ENCODE assay signal across 17 cellular contexts in genomic region chr9:109161471-109161870, GRCh38.
A peak's percentile ranks its signal among the peaks of the same experiment; 100 is the strongest.
DNase-seq lines count a peak whose midpoint lies in the region.
"Had no signal": no experiment of that assay in that cellular context is flagged by ENCODE, and none has a peak within 500 bp of the region (broad histone marks: within the 10 kb centered on the region; RNA-seq: fewer than 3 reads in every experiment).

No MANE protein-coding gene starts in this region.

- H3K27me3 ChIP-seq in BLaER1 treated with 17β-estradiol and CSF1 and Interleukin-3, amounts not matched to agents 10 nM and 100 nM = no peaks in the 10 kb centered on the region

- no peaks in the 10 kb centered on the region for H4K20me1 ChIP-seq in BLaER1 treated with 17β-estradiol and CSF1 and Interleukin-3, amounts not matched to agents 10 nM and 100 nM

- no peak overlapping the region for H3K9ac ChIP-seq in BLaER1 treated with 17β-estradiol and CSF1 and Interleukin-3, amounts not matched to agents 10 nM and 100 nM

- no peak overlapping the region for H3K27ac ChIP-seq in BLaER1 treated with 17β-estradiol and CSF1 and Interleukin-3, amounts not matched to agents 10 nM and 100 nM
- H3K27ac ChIP-seq: A549 had no signal

- DNase-seq in DMS79 treated with DMSO at 0.1 percent for 48 hours (lab: John Stamatoyannopoulos, UW) (peak; percentile 36), NOMO-1 treated with DMSO at 0.1 percent for 48 hours (lab: John Stamatoyannopoulos, UW; ENCODE audit: unreplicated experiment) (peak; percentile 34), ecto neural progenitor cell (ENCODE audit: low spot score) (peak; percentile 7), NCI-H187 treated with DMSO at 0.1 percent for 48 hours (lab: John Stamatoyannopoulos, UW) (no peak), SIG-M5 treated with dmso at 0.1 percent for 504 hours (lab: John Stamatoyannopoulos, UW; ENCODE audit: unreplicated experiment) (no peak), AML-193 (lab: John Stamatoyannopoulos, UW) (no peak), cerebellar cortex (ENCODE audit: low spot score) (no peak)
- DNase-seq: C1 segment of cervical spinal cord; Calu3; CD4-positive, alpha-beta T cell; DMS 273 treated with DMSO at 0.1 percent for 48 hours; EL; H7 had no signal

- H3K4me2 ChIP-seq in BLaER1 treated with 17β-estradiol and CSF1 and Interleukin-3, amounts not matched to agents 10 nM and 100 nM = peak overlapping the region in 9 of 11 experiments; percentile 6 to 59 (median 25); a peak in 16 of 22 replicates
- H3K4me2 ChIP-seq: A549, GM23338 had no signal

- peaks cover 6 to 25% (median 20%) of the 10 kb centered on the region in 10 experiments; a peak in 19 of 20 replicates for H3K4me1 ChIP-seq in BLaER1 treated with 17β-estradiol and CSF1 and Interleukin-3, amounts not matched to agents 10 nM and 100 nM
- H3K4me1 ChIP-seq: A549 had no signal

- H3K4me3 ChIP-seq in BLaER1 treated with 17β-estradiol and CSF1 and Interleukin-3, amounts not matched to agents 10 nM and 100 nM = no peak overlapping the region
- H3K4me3 ChIP-seq: A549, GM23338, K562 had no signal

- H3K36me3 ChIP-seq in BLaER1 treated with 17β-estradiol and CSF1 and Interleukin-3, amounts not matched to agents 10 nM and 100 nM = no peaks in the 10 kb centered on the region

- peaks cover 0 to 15% (median 7%) of the 10 kb centered on the region in 11 experiments; a peak in 11 of 22 replicates for H3K9me3 ChIP-seq in BLaER1 treated with 17β-estradiol and CSF1 and Interleukin-3, amounts not matched to agents 10 nM and 100 nM (replicated peaks in 1 of 11)
- H3K9me3 ChIP-seq: A549 had no signal

Comparison
In these comparisons a context has a peak if more than half of its experiments do, and no peak if none do; other contexts are left out.
1. DNase-seq: peak in DMS79 treated with DMSO at 0.1 percent for 48 hours (single experiment), NOMO-1 treated with DMSO at 0.1 percent for 48 hours (single experiment) and ecto neural progenitor cell (single experiment); none in NCI-H187 treated with DMSO at 0.1 percent for 48 hours (single experiment), SIG-M5 treated with dmso at 0.1 percent for 504 hours (single experiment), AML-193 (0 of 2) and cerebellar cortex (single experiment).